14 cellular contexts compared by ENCODE assay signal in the genomic region with DNA sequence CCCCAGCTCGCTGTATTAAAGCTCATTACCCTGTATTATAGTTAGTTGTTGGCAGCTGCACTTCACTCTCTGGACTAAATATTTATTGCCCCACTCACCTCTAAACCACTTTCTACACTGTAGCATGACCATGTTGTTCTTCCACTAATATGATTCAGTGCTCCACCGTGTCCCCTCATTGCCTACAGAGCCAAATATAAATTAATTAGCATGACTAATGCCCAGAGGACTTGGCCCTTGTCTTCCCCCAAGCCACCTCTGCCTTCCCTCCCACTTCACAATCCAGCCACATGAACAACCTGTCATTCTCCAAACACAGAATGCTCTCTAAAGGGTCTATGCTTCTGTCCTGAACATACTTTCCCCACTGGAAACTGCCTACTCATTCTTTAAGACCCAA.
"Had no signal": no experiment of that assay in that cellular context is flagged by ENCODE, and none has a peak within 500 bp of the region (broad histone marks: within the 10 kb centered on the region; RNA-seq: fewer than 3 reads in every experiment).

No MANE protein-coding gene starts in this region.

- H3K9me3 Mint-ChIP-seq: activated CD4-positive, alpha-beta T cell treated with anti-CD3 and anti-CD28 coated beads, Interleukin-2, amount 10 ng/mL, durations not matched to agents 24 days and 14 days; activated naive CD4-positive, alpha-beta T cell treated with anti-CD3 and anti-CD28 coated beads for 36 hours had no signal

- H3K27ac ChIP-seq: cardiac muscle cell, ovary, thoracic aorta, upper lobe of right lung had no signal

- DNase-seq: activated CD4-positive, alpha-beta T cell treated with anti-CD3 and anti-CD28 coated beads, Interleukin-2, amount 10 ng/mL, durations not matched to agents 24 days and 14 days; activated CD4-positive, CD25-positive, alpha-beta regulatory T cell; activated CD8-positive, alpha-beta memory T cell treated with anti-CD3 and anti-CD28 coated beads for 24 hours; activated naive CD4-positive, alpha-beta T cell treated with anti-CD3 and anti-CD28 coated beads for 36 hours; erythroblast; mammary epithelial cell; naive thymus-derived CD4-positive, alpha-beta T cell; ovary; T-helper 2 cell; upper lobe of right lung had no signal

- H3K27ac Mint-ChIP-seq: activated CD4-positive, alpha-beta T cell treated with anti-CD3 and anti-CD28 coated beads, Interleukin-2, amount 10 ng/mL, durations not matched to agents 24 days and 14 days; activated naive CD4-positive, alpha-beta T cell treated with anti-CD3 and anti-CD28 coated beads for 36 hours; naive thymus-derived CD4-positive, alpha-beta T cell; stimulated activated effector memory CD8-positive, alpha-beta T cell treated with anti-CD3 and anti-CD28 coated beads, Interleukin-12 subunit alpha, Interleukin-12 subunit beta, amount 100 ng/mL, for 72 hours had no signal

- H3K27me3 Mint-ChIP-seq: activated CD4-positive, alpha-beta T cell treated with anti-CD3 and anti-CD28 coated beads, Interleukin-2, amount 10 ng/mL, durations not matched to agents 24 days and 14 days had no signal

- ATAC-seq: left lobe of liver; naive thymus-derived CD4-positive, alpha-beta T cell; stimulated activated effector memory CD8-positive, alpha-beta T cell treated with anti-CD3 and anti-CD28 coated beads, Interleukin-12 subunit alpha, Interleukin-12 subunit beta, amount 100 ng/mL, for 72 hours; upper lobe of right lung had no signal

- H3K9me3 ChIP-seq: ovary, thoracic aorta, upper lobe of right lung had no signal

- H3K4me1 Mint-ChIP-seq: activated CD4-positive, alpha-beta T cell treated with anti-CD3 and anti-CD28 coated beads, Interleukin-2, amount 10 ng/mL, durations not matched to agents 24 days and 14 days; naive thymus-derived CD4-positive, alpha-beta T cell; stimulated activated effector memory CD8-positive, alpha-beta T cell treated with anti-CD3 and anti-CD28 coated beads, Interleukin-12 subunit alpha, Interleukin-12 subunit beta, amount 100 ng/mL, for 72 hours had no signal

- H3K4me3 Mint-ChIP-seq: activated CD4-positive, alpha-beta T cell treated with anti-CD3 and anti-CD28 coated beads, Interleukin-2, amount 10 ng/mL, durations not matched to agents 24 days and 14 days; activated naive CD4-positive, alpha-beta T cell treated with anti-CD3 and anti-CD28 coated beads for 36 hours; naive thymus-derived CD4-positive, alpha-beta T cell; stimulated activated effector memory CD8-positive, alpha-beta T cell treated with anti-CD3 and anti-CD28 coated beads, Interleukin-12 subunit alpha, Interleukin-12 subunit beta, amount 100 ng/mL, for 72 hours had no signal

- H3K4me1 ChIP-seq: upper lobe of right lung had no signal

- H3K36me3 Mint-ChIP-seq: naive thymus-derived CD4-positive, alpha-beta T cell; stimulated activated effector memory CD8-positive, alpha-beta T cell treated with anti-CD3 and anti-CD28 coated beads, Interleukin-12 subunit alpha, Interleukin-12 subunit beta, amount 100 ng/mL, for 72 hours had no signal

- H3K27me3 ChIP-seq: cardiac muscle cell, ovary, upper lobe of right lung had no signal

- H3K4me3 ChIP-seq: cardiac muscle cell, ovary, thoracic aorta, upper lobe of right lung had no signal

- H3K36me3 ChIP-seq: cardiac muscle cell, ovary, thoracic aorta, upper lobe of right lung had no signal
